8 cellular contexts compared by ENCODE assay signal in genomic region chr1:100036718-100037664, GRCh38.
A peak's percentile ranks its signal among the peaks of the same experiment; 100 is the strongest.
DNase-seq lines count a peak whose midpoint lies in the region; ATAC-seq, FAIRE-seq and TF ChIP-seq lines count a peak whose summit lies in the region.

No MANE protein-coding gene starts in this region.

- TF ChIP-seq POLR2A in uterus (IDR thresholded peaks at IDR 0.05) = no peak

- peak overlapping the region in 1 of 2 experiments; percentile 71 for H3K18ac ChIP-seq in mesenchymal stem cell (ENCODE audit: low read depth in 1 of 2, low read length in 2 of 2)

- H3K4me2 ChIP-seq in mesenchymal stem cell (ENCODE audit: low read length, poor library complexity, severe bottlenecking) = peak overlapping the region; percentile 70

- H2BK5ac ChIP-seq in mesenchymal stem cell (ENCODE audit: low read depth, low read length, poor library complexity, severe bottlenecking) = no peak overlapping the region

- no peak for ATAC-seq in CD4-positive, CD25-positive, alpha-beta regulatory T cell (ENCODE audit: low read depth in 2 of 2)
- ATAC-seq in GM21723 (IDR thresholded peaks at IDR 0.05; ENCODE audit: unreplicated experiment) (peak; percentile 4), HG02642 (IDR thresholded peaks at IDR 0.05; ENCODE audit: poor library complexity, unreplicated experiment) (no peak)

- peaks cover 35% of the 10 kb centered on the region for H3K4me1 ChIP-seq in CD4-positive, CD25-positive, alpha-beta regulatory T cell (ENCODE audit: control insufficient read depth, insufficient read depth, low read length, poor library complexity, severe bottlenecking)
- peaks cover 8% of the 10 kb centered on the region for H3K4me1 ChIP-seq in colonic mucosa
- peaks cover 3% of the 10 kb centered on the region for H3K4me1 ChIP-seq in mesenchymal stem cell (ENCODE audit: control insufficient read depth, insufficient read depth, low read depth, low read length)
- H3K4me1 ChIP-seq in uterus = peaks cover 2 to 3% of the 10 kb centered on the region in 2 donors

- H2BK120ac ChIP-seq in mesenchymal stem cell (ENCODE audit: low read depth, low read length) = no peak overlapping the region

- H3K9me3 ChIP-seq in CD4-positive, CD25-positive, alpha-beta regulatory T cell (ENCODE audit: control insufficient read depth in 2 of 2, low read length in 2 of 2) = no peaks in the 10 kb centered on the region
- H3K9me3 ChIP-seq in colonic mucosa (no peaks in the 10 kb centered on the region), mesenchymal stem cell (ENCODE audit: control insufficient read depth, low read length) (no peaks in the 10 kb centered on the region), uterus (no peaks in the 10 kb centered on the region)

- TF ChIP-seq CTCF in colonic mucosa (IDR thresholded peaks at IDR 0.05) (no peak), uterus (IDR thresholded peaks at IDR 0.05) (no peak), D721Med (IDR thresholded peaks at IDR 0.05; ENCODE audit: insufficient read depth, missing control alignments) (no peak)

- no peaks in the 10 kb centered on the region for H3K36me3 ChIP-seq in CD4-positive, CD25-positive, alpha-beta regulatory T cell (ENCODE audit: control insufficient read depth, insufficient read depth, low read length)
- H3K36me3 ChIP-seq in colonic mucosa (no peaks in the 10 kb centered on the region), mesenchymal stem cell (ENCODE audit: control insufficient read depth in 1 of 2, insufficient read depth in 2 of 2, low read depth in 1 of 2, low read length in 2 of 2) (peaks cover 0 to 3% of the 10 kb centered on the region in 2 experiments), uterus (no peaks in the 10 kb centered on the region)

- intact Hi-C loops in colonic mucosa (cut with DNase I) = loop anchor here (10.0 kb wide), 3 partner anchors 72 to 418 kb away; partner anchors contain the start of gene SLC35A3
- intact Hi-C loops in uterus (cut with DNase I; ENCODE audit: low total_unique reads) = no loop called here

- H3K4ac ChIP-seq in mesenchymal stem cell (ENCODE audit: low read depth in 1 of 2, low read length in 2 of 2) = peak overlapping the region in 1 of 2 experiments; percentile 56

- DNase-seq in CD4-positive, CD25-positive, alpha-beta regulatory T cell = peak in 1 of 3 donors; percentile 30
- DNase-seq in OCI-M1 (lab: John Stamatoyannopoulos, UW) (peak; percentile 55), colonic mucosa (peak; percentile 39), mesenchymal stem cell (peak; percentile 79), uterus (no peak), D721Med (ENCODE audit: insufficient read length, low spot score) (no peak)

- H2AK5ac ChIP-seq in mesenchymal stem cell (ENCODE audit: low read length, severe bottlenecking) = peak overlapping the region; percentile 15

- H3K27ac Mint-ChIP-seq in CD4-positive, CD25-positive, alpha-beta regulatory T cell = peak overlapping the region; percentile 93 to 99 (median 98)

- no peak overlapping the region for H2BK12ac ChIP-seq in mesenchymal stem cell (ENCODE audit: low read length in 2 of 2)

- no peak overlapping the region for H4K91ac ChIP-seq in mesenchymal stem cell (ENCODE audit: low read length)

- H4K8ac ChIP-seq in mesenchymal stem cell (ENCODE audit: low read length) = no peak overlapping the region

- peak overlapping the region; percentile 99 for H3K4me3 ChIP-seq in CD4-positive, CD25-positive, alpha-beta regulatory T cell (ENCODE audit: low read depth, low read length)
- H3K4me3 ChIP-seq in colonic mucosa (peak overlapping the region; percentile 73), mesenchymal stem cell (ENCODE audit: insufficient read depth in 1 of 2, low read depth in 1 of 2, low read length in 2 of 2) (peak overlapping the region in 1 of 2 experiments; percentile 89), uterus (peak overlapping the region; percentile 91 to 97)

- H3K9me3 Mint-ChIP-seq in CD4-positive, CD25-positive, alpha-beta regulatory T cell = peaks cover 0 to 1% (median 0%) of the 10 kb centered on the region in 7 donors

- H2AFZ ChIP-seq in mesenchymal stem cell (ENCODE audit: low read depth, low read length) = no peak overlapping the region

- H3K27ac ChIP-seq in CD4-positive, CD25-positive, alpha-beta regulatory T cell (ENCODE audit: insufficient read depth, low read length, poor library complexity, severe bottlenecking) = peak overlapping the region; percentile 98
- peak overlapping the region; percentile 98 for H3K27ac ChIP-seq in colonic mucosa
- peak overlapping the region; percentile 18 for H3K27ac ChIP-seq in mesenchymal stem cell (ENCODE audit: low read length, poor library complexity, severe bottlenecking)
- H3K27ac ChIP-seq in uterus = peak overlapping the region; percentile 96 to 97

- H3K14ac ChIP-seq in mesenchymal stem cell (ENCODE audit: low read length in 2 of 2) = no peak overlapping the region

- H3K79me1 ChIP-seq in mesenchymal stem cell (replicated peaks; ENCODE audit: low read length, poor library complexity, severe bottlenecking) = peaks cover 4% of the 10 kb centered on the region

- no peak overlapping the region for H3K23ac ChIP-seq in mesenchymal stem cell (ENCODE audit: low read length in 2 of 2)

- H3K4me1 Mint-ChIP-seq in CD4-positive, CD25-positive, alpha-beta regulatory T cell = peaks cover 23 to 54% (median 41%) of the 10 kb centered on the region in 4 donors

- no peaks in the 10 kb centered on the region for H3K27me3 Mint-ChIP-seq in CD4-positive, CD25-positive, alpha-beta regulatory T cell

- H2BK15ac ChIP-seq in mesenchymal stem cell (ENCODE audit: low read depth, poor library complexity, severe bottlenecking) = peak overlapping the region; percentile 4

- H3K9ac ChIP-seq in colonic mucosa (ENCODE audit: low read depth in 2 of 2, low read length in 2 of 2) = peak overlapping the region; percentile 83 to 93
- H3K9ac ChIP-seq in mesenchymal stem cell (ENCODE audit: low read length) = peak overlapping the region; percentile 96

- H3K4me3 Mint-ChIP-seq in CD4-positive, CD25-positive, alpha-beta regulatory T cell = peak overlapping the region; percentile 95 to 99 (median 97)

- no peaks in the 10 kb centered on the region for H3K27me3 ChIP-seq in CD4-positive, CD25-positive, alpha-beta regulatory T cell (ENCODE audit: control insufficient read depth, insufficient read depth, low read length)
- no peaks in the 10 kb centered on the region for H3K27me3 ChIP-seq in colonic mucosa
- H3K27me3 ChIP-seq in mesenchymal stem cell (ENCODE audit: control insufficient read depth in 1 of 2, insufficient read depth in 1 of 2, low read length in 2 of 2) = no peaks in the 10 kb centered on the region
- no peaks in the 10 kb centered on the region for H3K27me3 ChIP-seq in uterus

- peaks cover 4% of the 10 kb centered on the region for H3K36me3 Mint-ChIP-seq in CD4-positive, CD25-positive, alpha-beta regulatory T cell

- WGBS in mesenchymal stem cell = 31% methylated on average over 6 of the region's 11 CpGs

- FAIRE-seq in D721Med (lab: Jason Lieb, UNC) = no peak

Comparison
In these comparisons a context has a peak if more than half of its experiments do, and no peak if none do; other contexts are left out.
1. DNase-seq: peak in OCI-M1 (single experiment), colonic mucosa (single experiment) and mesenchymal stem cell (single experiment); none in uterus (0 of 2) and D721Med (single experiment).
2. H3K27ac ChIP-seq: peak in every context shown above with its lines; median percentile 98 in CD4-positive, CD25-positive, alpha-beta regulatory T cell; 98 in colonic mucosa; 96 in uterus; 18 in mesenchymal stem cell.